ENCODE assay signal across 1 cellular context in the genomic region with DNA sequence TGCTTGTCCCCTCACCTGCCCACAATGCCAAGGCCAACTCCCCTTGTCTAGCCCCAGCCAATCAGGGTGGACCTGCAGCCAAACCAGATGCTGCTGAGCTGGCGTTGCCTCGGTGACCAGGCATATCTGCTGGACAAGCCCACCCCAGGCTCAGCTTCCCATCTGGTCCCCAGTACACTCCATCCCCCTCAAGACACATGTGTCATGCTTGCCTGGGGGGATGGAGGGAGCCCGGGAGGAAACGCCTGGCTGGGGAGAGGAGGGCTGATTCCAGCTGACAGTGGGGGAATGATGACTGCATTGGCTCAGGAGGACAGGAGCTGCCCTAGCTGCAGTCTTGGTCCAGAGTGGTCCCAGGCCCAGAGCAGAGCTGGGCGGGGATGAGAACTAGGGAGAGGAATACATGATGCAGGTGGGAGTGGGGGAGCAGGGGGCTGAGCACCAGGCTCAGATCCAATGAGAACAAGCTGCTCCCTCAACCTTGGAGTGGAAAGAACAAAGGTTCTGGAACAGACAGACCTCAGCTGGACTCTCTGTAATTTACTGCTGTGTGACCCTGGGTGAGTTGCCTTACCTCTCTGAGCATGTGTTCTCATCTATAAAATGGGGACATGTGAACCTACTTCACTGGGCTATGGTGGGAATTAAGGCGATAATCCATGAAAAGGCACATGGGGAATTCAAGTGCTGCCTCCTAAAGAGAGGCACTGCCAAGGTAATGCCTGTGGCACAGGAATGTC.
A peak's percentile ranks its signal among the peaks of the same experiment; 100 is the strongest.
TF ChIP-seq lines count a peak whose summit lies in the region.

No MANE protein-coding gene starts in this region.

TF ChIP-seq in IMR-90, 13 proteins besides CTCF, POLR2A, EP300 and RAD21 (continued from another document):
- TF ChIP-seq, protein P1, sequence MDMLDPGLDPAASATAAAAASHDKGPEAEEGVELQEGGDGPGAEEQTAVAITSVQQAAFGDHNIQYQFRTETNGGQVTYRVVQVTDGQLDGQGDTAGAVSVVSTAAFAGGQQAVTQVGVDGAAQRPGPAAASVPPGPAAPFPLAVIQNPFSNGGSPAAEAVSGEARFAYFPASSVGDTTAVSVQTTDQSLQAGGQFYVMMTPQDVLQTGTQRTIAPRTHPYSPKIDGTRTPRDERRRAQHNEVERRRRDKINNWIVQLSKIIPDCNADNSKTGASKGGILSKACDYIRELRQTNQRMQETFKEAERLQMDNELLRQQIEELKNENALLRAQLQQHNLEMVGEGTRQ (IDR thresholded peaks at IDR 0.05; ENCODE audit: low read depth, low read length): no peak
- TF ChIP-seq NFE2L2 (IDR thresholded peaks at IDR 0.05; ENCODE audit: low read depth, low read length) (no peak), BHLHE40 (IDR thresholded peaks at IDR 0.05; ENCODE audit: low read depth, low read length) (no peak), FOS (IDR thresholded peaks at IDR 0.05; ENCODE audit: low read depth, low read length) (peak; percentile 27; the same call in 1 of the 2 replicates), RFX5 (IDR thresholded peaks at IDR 0.05; ENCODE audit: low read depth, low read length) (no peak)
- TF ChIP-seq, protein P2, sequence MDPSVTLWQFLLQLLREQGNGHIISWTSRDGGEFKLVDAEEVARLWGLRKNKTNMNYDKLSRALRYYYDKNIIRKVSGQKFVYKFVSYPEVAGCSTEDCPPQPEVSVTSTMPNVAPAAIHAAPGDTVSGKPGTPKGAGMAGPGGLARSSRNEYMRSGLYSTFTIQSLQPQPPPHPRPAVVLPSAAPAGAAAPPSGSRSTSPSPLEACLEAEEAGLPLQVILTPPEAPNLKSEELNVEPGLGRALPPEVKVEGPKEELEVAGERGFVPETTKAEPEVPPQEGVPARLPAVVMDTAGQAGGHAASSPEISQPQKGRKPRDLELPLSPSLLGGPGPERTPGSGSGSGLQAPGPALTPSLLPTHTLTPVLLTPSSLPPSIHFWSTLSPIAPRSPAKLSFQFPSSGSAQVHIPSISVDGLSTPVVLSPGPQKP (IDR thresholded peaks at IDR 0.05; ENCODE audit: borderline replicate concordance, low read depth, low read length): no peak
